Comparison of ENCODE assay signal across 16 cellular contexts in the genomic region with DNA sequence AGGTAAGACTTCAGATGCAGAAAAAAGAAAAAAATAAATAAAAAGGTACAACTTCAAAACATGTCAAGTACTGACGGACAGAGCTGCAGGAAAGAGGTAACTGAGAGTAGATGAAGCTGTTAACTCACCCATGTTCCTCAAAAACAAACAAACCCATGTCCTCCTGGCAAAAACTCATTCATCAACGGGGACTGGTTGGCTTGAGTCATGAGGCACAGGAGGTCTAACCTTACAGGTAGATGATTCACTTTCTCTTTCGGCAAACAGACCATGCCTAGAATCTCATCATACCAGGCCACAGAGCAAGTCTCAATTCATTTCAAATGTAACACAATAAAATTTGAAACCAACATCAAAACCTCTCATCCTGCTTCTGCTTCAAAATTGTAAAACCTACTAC. TPM values are rescaled to one million over a fixed set of nuclear protein-coding genes. Genes with fewer than 3 reads are reported as not detected.
DNase-seq lines count a peak whose midpoint lies in the region; ATAC-seq, FAIRE-seq and TF ChIP-seq lines count a peak whose summit lies in the region.
"Had no signal": no experiment of that assay in that cellular context is flagged by ENCODE, and none has a peak within 500 bp of the region (broad histone marks: within the 10 kb centered on the region; RNA-seq: fewer than 3 reads in every experiment).

No MANE protein-coding gene starts in this region.

- CTCF ChIA-PET in activated naive CD4-positive, alpha-beta T cell treated with anti-CD3 and anti-CD28 coated beads for 36 hours (lab: Charles Lee): interaction anchor here (1.1 kb wide), 1 partner anchor 12 kb away, joined by 3 read pairs; no protein-coding TSS in a partner anchor
- CTCF ChIA-PET in endothelial cell of umbilical vein (lab: Charles Lee): no interaction called here

- no peak overlapping the region for H3K4me2 ChIP-seq in endothelial cell of umbilical vein (ENCODE audit: insufficient read depth, low read length)

- no peak for TF ChIP-seq CTCF in endothelial cell of umbilical vein (IDR thresholded peaks at IDR 0.05; ENCODE audit: extremely low read depth in 1 of 2, insufficient read depth in 1 of 2, low read depth in 1 of 2, low read length in 2 of 2)

- peak overlapping the region; percentile 78 for H3K27ac Mint-ChIP-seq in activated naive CD4-positive, alpha-beta T cell treated with anti-CD3 and anti-CD28 coated beads for 36 hours

- no peak overlapping the region for H3K9ac ChIP-seq in endothelial cell of umbilical vein (replicated peaks; ENCODE audit: extremely low read depth, insufficient read depth, low read length)

- H3K27ac ChIP-seq in endothelial cell of umbilical vein (ENCODE audit: insufficient read depth, low read depth, low read length): no peak overlapping the region

- peak; percentile 24 for FAIRE-seq in endothelial cell of umbilical vein (lab: Jason Lieb, UNC)
- FAIRE-seq: astrocyte, K562 had no signal

- DNase-seq in activated naive CD4-positive, alpha-beta T cell treated with anti-CD3 and anti-CD28 coated beads for 36 hours: peak; percentile 59
- no peak for DNase-seq in activated naive CD4-positive, alpha-beta T cell (lab: John Stamatoyannopoulos, UW)
- DNase-seq in M059J (ENCODE audit: low read depth): peak; percentile 53
- no peak for DNase-seq in endothelial cell of umbilical vein (ENCODE audit: low read depth, low spot score)
- DNase-seq in stimulated activated naive CD8-positive, alpha-beta T cell treated with anti-CD3 and anti-CD28 coated beads, Interleukin-15, Interleukin-2, amounts not matched to agents 100 U/mL and 50 U/mL, for 24 hours: no peak
- DNase-seq in anterior cingulate cortex (lab: John Stamatoyannopoulos, UW): no peak
- DNase-seq in G401 (ENCODE audit: low spot score): no peak
- DNase-seq: AML-193, foreskin fibroblast, NCI-H1694, NCI-H69, T-helper 9 cell had no signal

- BruUV-seq in endothelial cell of umbilical vein (replicated peaks; lab: Mats Ljungman, UMichigan): no TSS peak

- H3K27me3 ChIP-seq in endothelial cell of umbilical vein (ENCODE audit: control insufficient read depth in 2 of 2, insufficient read depth in 2 of 2, low read length in 2 of 2): no peaks in the 10 kb centered on the region

- no peak overlapping the region for H3K4me3 ChIP-seq in endothelial cell of umbilical vein (replicated peaks in 1 of 3; ENCODE audit: insufficient read depth in 1 of 3, low read depth in 1 of 3, low read length in 3 of 3)
- H3K4me3 ChIP-seq: K562 had no signal

- no peaks in the 10 kb centered on the region for H3K79me2 ChIP-seq in endothelial cell of umbilical vein (ENCODE audit: control insufficient read depth, insufficient read depth, low read length)

- H3K9me3 ChIP-seq in endothelial cell of umbilical vein (replicated peaks; ENCODE audit: control insufficient read depth, insufficient read depth, low read length): no peaks in the 10 kb centered on the region

- H3K9me3 Mint-ChIP-seq in activated naive CD4-positive, alpha-beta T cell treated with anti-CD3 and anti-CD28 coated beads for 36 hours: no peaks in the 10 kb centered on the region

- peak; percentile 42 for ATAC-seq in stimulated activated naive CD8-positive, alpha-beta T cell treated with anti-CD3 and anti-CD28 coated beads, Interleukin-15, Interleukin-2, amounts not matched to agents 100 U/mL and 50 U/mL, for 24 hours
- ATAC-seq in GM19452 (IDR thresholded peaks at IDR 0.05; ENCODE audit: unreplicated experiment): no peak
- ATAC-seq: K562, Right ventricle myocardium inferior had no signal

- no peaks in the 10 kb centered on the region for H3K27me3 Mint-ChIP-seq in activated naive CD4-positive, alpha-beta T cell treated with anti-CD3 and anti-CD28 coated beads for 36 hours (ENCODE audit: low read depth)

- peaks cover 3% of the 10 kb centered on the region for H3K36me3 Mint-ChIP-seq in activated naive CD4-positive, alpha-beta T cell treated with anti-CD3 and anti-CD28 coated beads for 36 hours (ENCODE audit: low read depth)

- in situ Hi-C loops in G401 (cut with HindIII; ENCODE audit: low sequenced_read_pairs): no loop called here

- dilution Hi-C loops in endothelial cell of umbilical vein (cut with MboI; ENCODE audit: extremely low pct_ligation_motif_present, low sequenced_read_pairs): no loop called here

- H3K36me3 ChIP-seq in endothelial cell of umbilical vein (ENCODE audit: control insufficient read depth in 2 of 2, extremely low read depth in 1 of 2, insufficient read depth in 2 of 2, low read length in 2 of 2): no peaks in the 10 kb centered on the region

- H3K9me1 ChIP-seq in endothelial cell of umbilical vein (replicated peaks; ENCODE audit: control insufficient read depth, extremely low read depth, insufficient read depth, low read length): no peaks in the 10 kb centered on the region

- POLR2A ChIA-PET in endothelial cell of umbilical vein (lab: Charles Lee): no interaction called here

- no peak overlapping the region for H2AFZ ChIP-seq in endothelial cell of umbilical vein (ENCODE audit: low read depth, low read length)

- intact Hi-C loops in activated naive CD4-positive, alpha-beta T cell treated with anti-CD3 and anti-CD28 coated beads for 36 hours (cut with micrococcal nuclease): loop anchor here (1.0 kb wide), 3 partner anchors 10 to 16 kb away; partner anchors contain the start of gene FASN
- intact Hi-C loops in endothelial cell of umbilical vein (cut with micrococcal nuclease): no loop called here

- TF ChIP-seq POLR2A in endothelial cell of umbilical vein (IDR thresholded peaks at IDR 0.05; ENCODE audit: low read depth, low read length): no peak

- peaks cover 34% of the 10 kb centered on the region for H3K4me1 Mint-ChIP-seq in activated naive CD4-positive, alpha-beta T cell treated with anti-CD3 and anti-CD28 coated beads for 36 hours (ENCODE audit: low read depth)

- no peaks in the 10 kb centered on the region for H4K20me1 ChIP-seq in endothelial cell of umbilical vein (replicated peaks; ENCODE audit: control insufficient read depth, extremely low read depth, insufficient read depth, low read length)

- H3K4me1 ChIP-seq in endothelial cell of umbilical vein (ENCODE audit: control insufficient read depth, extremely low read depth, insufficient read depth, low read length): peaks cover 10% of the 10 kb centered on the region

- no peak overlapping the region for H3K4me3 Mint-ChIP-seq in activated naive CD4-positive, alpha-beta T cell treated with anti-CD3 and anti-CD28 coated beads for 36 hours

RNA-seq across cellular contexts. Expression of gene FASN, which starts 12.3 kb away (rescaled TPM):
- 100 to 1,000 TPM; 183 to 195 TPM for total RNA-seq in activated naive CD4-positive, alpha-beta T cell treated with anti-CD3 and anti-CD28 coated beads for 36 hours
- 50.8 and 90.9 TPM in 2 replicates for total RNA-seq in M059J (2014; rRNA removed; shearing (Covaris generic))
- total RNA-seq in endothelial cell of umbilical vein: 351 and 360 TPM in 2 replicates
- polyA plus RNA-seq in endothelial cell of umbilical vein: 101 and 130 TPM in 2 replicates
- polyA plus RNA-seq in endothelial cell of umbilical vein (2011; cell fraction: cytosol; rRNA removed): 65.4 and 99.2 TPM in 2 replicates
- 138 and 140 TPM in 2 replicates for polyA plus RNA-seq in endothelial cell of umbilical vein (2011; cell fraction: nucleus; rRNA removed)
- polyA plus RNA-seq in endothelial cell of umbilical vein (2012): 87.0 and 96.4 TPM in 2 replicates
- polyA minus RNA-seq in endothelial cell of umbilical vein: 113 and 145 TPM in 2 replicates
- 182 TPM for polyA minus RNA-seq in endothelial cell of umbilical vein (2011; cell fraction: cytosol; rRNA and poly(A)+ RNA removed)
- 61.0 and 111 TPM in 2 replicates for polyA minus RNA-seq in endothelial cell of umbilical vein (2011; cell fraction: nucleus; rRNA and poly(A)+ RNA removed)
- total RNA-seq in G401 (2014; rRNA removed; shearing (Covaris generic)): 333 and 346 TPM in 2 replicates

RNA-seq across cellular contexts. Expression of gene DUS1L, which starts 44.7 kb away (rescaled TPM):
- total RNA-seq in activated naive CD4-positive, alpha-beta T cell treated with anti-CD3 and anti-CD28 coated beads for 36 hours: 100 to 1,000 TPM; 132 to 133 TPM
- total RNA-seq in M059J (2014; rRNA removed; shearing (Covaris generic)): 50.9 and 72.4 TPM in 2 replicates
- total RNA-seq in endothelial cell of umbilical vein: 90.3 and 92.9 TPM in 2 replicates
- polyA plus RNA-seq in endothelial cell of umbilical vein: 60.1 and 63.1 TPM in 2 replicates
- polyA plus RNA-seq in endothelial cell of umbilical vein (2011; cell fraction: cytosol; rRNA removed): 77.7 and 80.7 TPM in 2 replicates
- polyA plus RNA-seq in endothelial cell of umbilical vein (2011; cell fraction: nucleus; rRNA removed): 360 and 376 TPM in 2 replicates
- 70.4 and 74.8 TPM in 2 replicates for polyA plus RNA-seq in endothelial cell of umbilical vein (2012)
- 18.5 and 25.1 TPM in 2 replicates for polyA minus RNA-seq in endothelial cell of umbilical vein
- polyA minus RNA-seq in endothelial cell of umbilical vein (2011; cell fraction: cytosol; rRNA and poly(A)+ RNA removed): 51.7 TPM
- polyA minus RNA-seq in endothelial cell of umbilical vein (2011; cell fraction: nucleus; rRNA and poly(A)+ RNA removed): 43.2 and 55.0 TPM in 2 replicates
- total RNA-seq in G401 (2014; rRNA removed; shearing (Covaris generic)): 140 and 144 TPM in 2 replicates

RNA-seq across cellular contexts. Expression of gene GPS1, which starts 58.6 kb away (rescaled TPM):
- total RNA-seq in activated naive CD4-positive, alpha-beta T cell treated with anti-CD3 and anti-CD28 coated beads for 36 hours: 10 to 100 TPM; 91.0 to 91.3 TPM
- 136 and 137 TPM in 2 replicates for total RNA-seq in M059J (2014; rRNA removed; shearing (Covaris generic))
- total RNA-seq in endothelial cell of umbilical vein: 96.6 and 116 TPM in 2 replicates
- polyA plus RNA-seq in endothelial cell of umbilical vein: 178 and 235 TPM in 2 replicates
- 114 and 120 TPM in 2 replicates for polyA plus RNA-seq in endothelial cell of umbilical vein (2011; cell fraction: cytosol; rRNA removed)
- 219 and 242 TPM in 2 replicates for polyA plus RNA-seq in endothelial cell of umbilical vein (2011; cell fraction: nucleus; rRNA removed)
- 102 and 112 TPM in 2 replicates for polyA plus RNA-seq in endothelial cell of umbilical vein (2012)
- polyA minus RNA-seq in endothelial cell of umbilical vein: 81.1 and 97.3 TPM in 2 replicates
- polyA minus RNA-seq in endothelial cell of umbilical vein (2011; cell fraction: cytosol; rRNA and poly(A)+ RNA removed): 94.1 TPM
- polyA minus RNA-seq in endothelial cell of umbilical vein (2011; cell fraction: nucleus; rRNA and poly(A)+ RNA removed): 35.2 and 44.9 TPM in 2 replicates
- total RNA-seq in G401 (2014; rRNA removed; shearing (Covaris generic)): 129 and 153 TPM in 2 replicates

RNA-seq across cellular contexts. Expression of gene RFNG, which starts 58.7 kb away (rescaled TPM):
- total RNA-seq in activated naive CD4-positive, alpha-beta T cell treated with anti-CD3 and anti-CD28 coated beads for 36 hours: 10 to 100 TPM; 17.6 to 18.0 TPM
- total RNA-seq in M059J (2014; rRNA removed; shearing (Covaris generic)): 8.4 and 18.6 TPM in 2 replicates
- total RNA-seq in endothelial cell of umbilical vein: 33.7 and 36.9 TPM in 2 replicates
- 40.0 and 59.2 TPM in 2 replicates for polyA plus RNA-seq in endothelial cell of umbilical vein
- 14.3 and 27.7 TPM in 2 replicates for polyA plus RNA-seq in endothelial cell of umbilical vein (2011; cell fraction: cytosol; rRNA removed)
- 122 and 156 TPM in 2 replicates for polyA plus RNA-seq in endothelial cell of umbilical vein (2011; cell fraction: nucleus; rRNA removed)
- 22.3 and 37.7 TPM in 2 replicates for polyA plus RNA-seq in endothelial cell of umbilical vein (2012)
- polyA minus RNA-seq in endothelial cell of umbilical vein: 13.8 and 16.9 TPM in 2 replicates
- polyA minus RNA-seq in endothelial cell of umbilical vein (2011; cell fraction: cytosol; rRNA and poly(A)+ RNA removed): 8.5 TPM
- polyA minus RNA-seq in endothelial cell of umbilical vein (2011; cell fraction: nucleus; rRNA and poly(A)+ RNA removed): 14.9 and 33.9 TPM in 2 replicates
- total RNA-seq in G401 (2014; rRNA removed; shearing (Covaris generic)): 41.2 and 41.5 TPM in 2 replicates

Comparison
In these comparisons a context has a peak if more than half of its experiments do, and no peak if none do; other contexts are left out.
1. DNase-seq: peak in activated naive CD4-positive, alpha-beta T cell treated with anti-CD3 and anti-CD28 coated beads for 36 hours (single experiment) and M059J (single experiment); none in activated naive CD4-positive, alpha-beta T cell (0 of 4), endothelial cell of umbilical vein (single experiment), stimulated activated naive CD8-positive, alpha-beta T cell treated with anti-CD3 and anti-CD28 coated beads, Interleukin-15, Interleukin-2, amounts not matched to agents 100 U/mL and 50 U/mL, for 24 hours (single experiment), anterior cingulate cortex (0 of 58) and G401 (single experiment).